Comparison of ENCODE assay signal across 1 cellular context in the genomic region with DNA sequence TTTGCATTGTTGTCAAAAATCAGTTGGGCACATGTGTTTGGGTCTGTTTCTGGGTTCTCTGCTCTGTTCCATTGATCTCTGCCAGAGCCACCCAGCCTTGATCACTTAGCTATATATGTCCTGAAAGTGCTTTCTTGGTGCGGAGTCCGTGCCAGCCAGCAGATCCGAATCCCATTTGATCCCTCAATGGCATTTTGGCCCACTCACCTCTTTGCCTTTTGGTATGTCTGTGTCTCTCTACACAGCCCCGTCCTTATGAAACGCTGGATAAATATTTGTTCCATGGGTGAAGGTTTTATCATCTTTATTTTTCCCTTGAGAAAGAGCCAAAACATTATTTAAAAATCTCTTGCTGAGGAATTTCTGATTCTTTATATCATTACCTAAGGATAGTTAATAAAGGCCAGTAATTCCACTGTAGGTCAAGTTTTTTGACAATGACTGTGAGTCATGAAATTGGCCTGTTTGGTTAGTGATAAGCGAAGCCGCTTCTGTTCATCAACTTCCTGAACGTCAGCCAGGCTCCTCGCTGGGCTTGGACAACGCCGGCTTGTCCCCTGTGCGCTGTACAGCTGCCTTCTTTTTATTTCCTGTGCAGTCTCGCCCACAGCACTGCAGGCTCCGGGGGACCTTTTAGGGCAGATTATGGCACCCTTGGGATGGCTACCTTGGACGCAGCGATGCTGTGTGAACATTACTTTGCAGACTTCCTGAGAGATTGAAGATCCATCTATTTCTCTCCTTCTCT.
TF ChIP-seq lines count a peak whose summit lies in the region.

No MANE protein-coding gene starts in this region.

TF ChIP-seq in HepG2, 621 proteins besides CTCF, POLR2A, EP300 and RAD21 (continued from another document and continues in another):
- TF ChIP-seq ZNF766 (CRISPR knock-in tag; IDR thresholded peaks at IDR 0.05; ENCODE audit: borderline replicate concordance) (no peak), ZNF772 (CRISPR knock-in tag; IDR thresholded peaks at IDR 0.05) (no peak), IKZF1 (IDR thresholded peaks at IDR 0.05) (no peak), ZNF180 (CRISPR knock-in tag; IDR thresholded peaks at IDR 0.05; ENCODE audit: borderline replicate concordance, low read depth) (no peak), MLLT10 (CRISPR knock-in tag; IDR thresholded peaks at IDR 0.05) (no peak), REXO4 (CRISPR knock-in tag; IDR thresholded peaks at IDR 0.05; ENCODE audit: borderline replicate concordance) (no peak), NFKBIZ (CRISPR knock-in tag; IDR thresholded peaks at IDR 0.05) (no peak), IRF2 (CRISPR knock-in tag; IDR thresholded peaks at IDR 0.05) (0 out of 2 replicates have a peak, but pooled peaks have one; percentile 45), PHF8 (CRISPR knock-in tag; IDR thresholded peaks at IDR 0.05) (no peak; the same call in 1 of the 2 replicates), NFE2 (CRISPR knock-in tag; IDR thresholded peaks at IDR 0.05) (no peak), ZNF296 (CRISPR knock-in tag; conservative IDR thresholded peaks at IDR 0.05) (no peak), KDM4B (CRISPR knock-in tag; IDR thresholded peaks at IDR 0.05) (no peak), ZZZ3 (CRISPR knock-in tag; IDR thresholded peaks at IDR 0.05; ENCODE audit: borderline replicate concordance) (no peak), CENPX (CRISPR knock-in tag; IDR thresholded peaks at IDR 0.05) (no peak), HNF4A (CRISPR knock-in tag; IDR thresholded peaks at IDR 0.05) (no peak), ZFAT (CRISPR knock-in tag; conservative IDR thresholded peaks at IDR 0.05) (no peak), ARNTL (CRISPR knock-in tag; IDR thresholded peaks at IDR 0.05) (no peak), ZNF331 (CRISPR knock-in tag; IDR thresholded peaks at IDR 0.05) (peak; percentile 65; the same call in 1 of the 2 replicates), ZSCAN30 (CRISPR knock-in tag; IDR thresholded peaks at IDR 0.05) (no peak), GATAD2A (CRISPR knock-in tag; IDR thresholded peaks at IDR 0.05) (peak; percentile 74), ZFP62 (CRISPR knock-in tag; IDR thresholded peaks at IDR 0.05) (no peak)
- TF ChIP-seq, protein P1, sequence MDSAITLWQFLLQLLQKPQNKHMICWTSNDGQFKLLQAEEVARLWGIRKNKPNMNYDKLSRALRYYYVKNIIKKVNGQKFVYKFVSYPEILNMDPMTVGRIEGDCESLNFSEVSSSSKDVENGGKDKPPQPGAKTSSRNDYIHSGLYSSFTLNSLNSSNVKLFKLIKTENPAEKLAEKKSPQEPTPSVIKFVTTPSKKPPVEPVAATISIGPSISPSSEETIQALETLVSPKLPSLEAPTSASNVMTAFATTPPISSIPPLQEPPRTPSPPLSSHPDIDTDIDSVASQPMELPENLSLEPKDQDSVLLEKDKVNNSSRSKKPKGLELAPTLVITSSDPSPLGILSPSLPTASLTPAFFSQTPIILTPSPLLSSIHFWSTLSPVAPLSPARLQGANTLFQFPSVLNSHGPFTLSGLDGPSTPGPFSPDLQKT (CRISPR knock-in tag; IDR thresholded peaks at IDR 0.05; ENCODE audit: borderline replicate concordance), result no peak
- TF ChIP-seq, protein P2, sequence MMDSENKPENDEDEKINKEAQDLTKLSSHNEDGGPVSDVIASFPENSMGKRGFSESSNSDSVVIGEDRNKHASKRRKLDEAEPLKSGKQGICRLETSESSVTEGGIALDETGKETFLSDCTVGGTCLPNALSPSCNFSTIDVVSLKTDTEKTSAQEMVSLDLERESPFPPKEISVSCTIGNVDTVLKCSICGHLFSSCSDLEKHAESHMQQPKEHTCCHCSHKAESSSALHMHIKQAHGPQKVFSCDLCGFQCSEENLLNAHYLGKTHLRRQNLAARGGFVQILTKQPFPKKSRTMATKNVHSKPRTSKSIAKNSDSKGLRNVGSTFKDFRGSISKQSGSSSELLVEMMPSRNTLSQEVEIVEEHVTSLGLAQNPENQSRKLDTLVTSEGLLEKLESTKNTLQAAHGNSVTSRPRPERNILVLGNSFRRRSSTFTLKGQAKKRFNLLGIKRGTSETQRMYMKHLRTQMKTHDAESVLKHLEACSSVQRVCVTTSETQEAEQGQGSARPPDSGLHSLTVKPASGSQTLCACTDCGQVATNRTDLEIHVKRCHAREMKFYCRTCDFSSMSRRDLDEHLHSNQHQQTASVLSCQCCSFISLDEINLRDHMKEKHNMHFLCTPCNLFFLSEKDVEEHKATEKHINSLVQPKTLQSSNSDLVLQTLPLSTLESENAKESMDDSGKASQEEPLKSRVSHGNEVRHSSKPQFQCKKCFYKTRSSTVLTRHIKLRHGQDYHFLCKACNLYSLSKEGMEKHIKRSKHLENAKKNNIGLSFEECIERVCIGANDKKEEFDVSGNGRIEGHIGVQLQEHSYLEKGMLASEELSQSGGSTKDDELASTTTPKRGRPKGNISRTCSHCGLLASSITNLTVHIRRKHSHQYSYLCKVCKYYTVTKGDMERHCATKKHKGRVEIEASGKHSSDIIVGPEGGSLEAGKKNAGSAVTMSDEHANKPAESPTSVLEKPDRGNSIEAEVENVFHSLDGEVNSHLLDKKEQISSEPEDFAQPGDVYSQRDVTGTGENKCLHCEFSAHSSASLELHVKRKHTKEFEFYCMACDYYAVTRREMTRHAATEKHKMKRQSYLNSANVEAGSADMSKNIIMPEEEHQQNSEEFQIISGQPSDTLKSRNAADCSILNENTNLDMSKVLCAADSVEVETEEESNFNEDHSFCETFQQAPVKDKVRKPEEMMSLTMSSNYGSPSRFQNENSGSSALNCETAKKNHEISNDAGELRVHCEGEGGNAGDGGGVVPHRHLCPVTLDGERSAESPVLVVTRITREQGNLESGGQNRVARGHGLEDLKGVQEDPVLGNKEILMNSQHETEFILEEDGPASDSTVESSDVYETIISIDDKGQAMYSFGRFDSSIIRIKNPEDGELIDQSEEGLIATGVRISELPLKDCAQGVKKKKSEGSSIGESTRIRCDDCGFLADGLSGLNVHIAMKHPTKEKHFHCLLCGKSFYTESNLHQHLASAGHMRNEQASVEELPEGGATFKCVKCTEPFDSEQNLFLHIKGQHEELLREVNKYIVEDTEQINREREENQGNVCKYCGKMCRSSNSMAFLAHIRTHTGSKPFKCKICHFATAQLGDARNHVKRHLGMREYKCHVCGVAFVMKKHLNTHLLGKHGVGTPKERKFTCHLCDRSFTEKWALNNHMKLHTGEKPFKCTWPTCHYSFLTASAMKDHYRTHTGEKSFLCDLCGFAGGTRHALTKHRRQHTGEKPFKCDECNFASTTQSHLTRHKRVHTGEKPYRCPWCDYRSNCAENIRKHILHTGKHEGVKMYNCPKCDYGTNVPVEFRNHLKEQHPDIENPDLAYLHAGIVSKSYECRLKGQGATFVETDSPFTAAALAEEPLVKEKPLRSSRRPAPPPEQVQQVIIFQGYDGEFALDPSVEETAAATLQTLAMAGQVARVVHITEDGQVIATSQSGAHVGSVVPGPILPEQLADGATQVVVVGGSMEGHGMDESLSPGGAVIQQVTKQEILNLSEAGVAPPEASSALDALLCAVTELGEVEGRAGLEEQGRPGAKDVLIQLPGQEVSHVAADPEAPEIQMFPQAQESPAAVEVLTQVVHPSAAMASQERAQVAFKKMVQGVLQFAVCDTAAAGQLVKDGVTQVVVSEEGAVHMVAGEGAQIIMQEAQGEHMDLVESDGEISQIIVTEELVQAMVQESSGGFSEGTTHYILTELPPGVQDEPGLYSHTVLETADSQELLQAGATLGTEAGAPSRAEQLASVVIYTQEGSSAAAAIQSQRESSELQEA (CRISPR knock-in tag; IDR thresholded peaks at IDR 0.05; ENCODE audit: not compliant biosample characterization), result no peak
- TF ChIP-seq, protein P3, sequence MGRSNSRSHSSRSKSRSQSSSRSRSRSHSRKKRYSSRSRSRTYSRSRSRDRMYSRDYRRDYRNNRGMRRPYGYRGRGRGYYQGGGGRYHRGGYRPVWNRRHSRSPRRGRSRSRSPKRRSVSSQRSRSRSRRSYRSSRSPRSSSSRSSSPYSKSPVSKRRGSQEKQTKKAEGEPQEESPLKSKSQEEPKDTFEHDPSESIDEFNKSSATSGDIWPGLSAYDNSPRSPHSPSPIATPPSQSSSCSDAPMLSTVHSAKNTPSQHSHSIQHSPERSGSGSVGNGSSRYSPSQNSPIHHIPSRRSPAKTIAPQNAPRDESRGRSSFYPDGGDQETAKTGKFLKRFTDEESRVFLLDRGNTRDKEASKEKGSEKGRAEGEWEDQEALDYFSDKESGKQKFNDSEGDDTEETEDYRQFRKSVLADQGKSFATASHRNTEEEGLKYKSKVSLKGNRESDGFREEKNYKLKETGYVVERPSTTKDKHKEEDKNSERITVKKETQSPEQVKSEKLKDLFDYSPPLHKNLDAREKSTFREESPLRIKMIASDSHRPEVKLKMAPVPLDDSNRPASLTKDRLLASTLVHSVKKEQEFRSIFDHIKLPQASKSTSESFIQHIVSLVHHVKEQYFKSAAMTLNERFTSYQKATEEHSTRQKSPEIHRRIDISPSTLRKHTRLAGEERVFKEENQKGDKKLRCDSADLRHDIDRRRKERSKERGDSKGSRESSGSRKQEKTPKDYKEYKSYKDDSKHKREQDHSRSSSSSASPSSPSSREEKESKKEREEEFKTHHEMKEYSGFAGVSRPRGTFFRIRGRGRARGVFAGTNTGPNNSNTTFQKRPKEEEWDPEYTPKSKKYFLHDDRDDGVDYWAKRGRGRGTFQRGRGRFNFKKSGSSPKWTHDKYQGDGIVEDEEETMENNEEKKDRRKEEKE (IDR thresholded peaks at IDR 0.05), result no peak
- TF ChIP-seq, protein P4, sequence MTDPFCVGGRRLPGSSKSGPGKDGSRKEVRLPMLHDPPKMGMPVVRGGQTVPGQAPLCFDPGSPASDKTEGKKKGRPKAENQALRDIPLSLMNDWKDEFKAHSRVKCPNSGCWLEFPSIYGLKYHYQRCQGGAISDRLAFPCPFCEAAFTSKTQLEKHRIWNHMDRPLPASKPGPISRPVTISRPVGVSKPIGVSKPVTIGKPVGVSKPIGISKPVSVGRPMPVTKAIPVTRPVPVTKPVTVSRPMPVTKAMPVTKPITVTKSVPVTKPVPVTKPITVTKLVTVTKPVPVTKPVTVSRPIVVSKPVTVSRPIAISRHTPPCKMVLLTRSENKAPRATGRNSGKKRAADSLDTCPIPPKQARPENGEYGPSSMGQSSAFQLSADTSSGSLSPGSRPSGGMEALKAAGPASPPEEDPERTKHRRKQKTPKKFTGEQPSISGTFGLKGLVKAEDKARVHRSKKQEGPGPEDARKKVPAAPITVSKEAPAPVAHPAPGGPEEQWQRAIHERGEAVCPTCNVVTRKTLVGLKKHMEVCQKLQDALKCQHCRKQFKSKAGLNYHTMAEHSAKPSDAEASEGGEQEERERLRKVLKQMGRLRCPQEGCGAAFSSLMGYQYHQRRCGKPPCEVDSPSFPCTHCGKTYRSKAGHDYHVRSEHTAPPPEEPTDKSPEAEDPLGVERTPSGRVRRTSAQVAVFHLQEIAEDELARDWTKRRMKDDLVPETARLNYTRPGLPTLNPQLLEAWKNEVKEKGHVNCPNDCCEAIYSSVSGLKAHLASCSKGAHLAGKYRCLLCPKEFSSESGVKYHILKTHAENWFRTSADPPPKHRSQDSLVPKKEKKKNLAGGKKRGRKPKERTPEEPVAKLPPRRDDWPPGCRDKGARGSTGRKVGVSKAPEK (CRISPR knock-in tag; IDR thresholded peaks at IDR 0.05; ENCODE audit: borderline replicate concordance), result peak; percentile 50; the same call in 1 of the 2 replicates
- TF ChIP-seq, protein P5, sequence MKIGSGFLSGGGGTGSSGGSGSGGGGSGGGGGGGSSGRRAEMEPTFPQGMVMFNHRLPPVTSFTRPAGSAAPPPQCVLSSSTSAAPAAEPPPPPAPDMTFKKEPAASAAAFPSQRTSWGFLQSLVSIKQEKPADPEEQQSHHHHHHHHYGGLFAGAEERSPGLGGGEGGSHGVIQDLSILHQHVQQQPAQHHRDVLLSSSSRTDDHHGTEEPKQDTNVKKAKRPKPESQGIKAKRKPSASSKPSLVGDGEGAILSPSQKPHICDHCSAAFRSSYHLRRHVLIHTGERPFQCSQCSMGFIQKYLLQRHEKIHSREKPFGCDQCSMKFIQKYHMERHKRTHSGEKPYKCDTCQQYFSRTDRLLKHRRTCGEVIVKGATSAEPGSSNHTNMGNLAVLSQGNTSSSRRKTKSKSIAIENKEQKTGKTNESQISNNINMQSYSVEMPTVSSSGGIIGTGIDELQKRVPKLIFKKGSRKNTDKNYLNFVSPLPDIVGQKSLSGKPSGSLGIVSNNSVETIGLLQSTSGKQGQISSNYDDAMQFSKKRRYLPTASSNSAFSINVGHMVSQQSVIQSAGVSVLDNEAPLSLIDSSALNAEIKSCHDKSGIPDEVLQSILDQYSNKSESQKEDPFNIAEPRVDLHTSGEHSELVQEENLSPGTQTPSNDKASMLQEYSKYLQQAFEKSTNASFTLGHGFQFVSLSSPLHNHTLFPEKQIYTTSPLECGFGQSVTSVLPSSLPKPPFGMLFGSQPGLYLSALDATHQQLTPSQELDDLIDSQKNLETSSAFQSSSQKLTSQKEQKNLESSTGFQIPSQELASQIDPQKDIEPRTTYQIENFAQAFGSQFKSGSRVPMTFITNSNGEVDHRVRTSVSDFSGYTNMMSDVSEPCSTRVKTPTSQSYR (CRISPR knock-in tag; IDR thresholded peaks at IDR 0.05; ENCODE audit: borderline replicate concordance), result no peak
- TF ChIP-seq, protein P6, sequence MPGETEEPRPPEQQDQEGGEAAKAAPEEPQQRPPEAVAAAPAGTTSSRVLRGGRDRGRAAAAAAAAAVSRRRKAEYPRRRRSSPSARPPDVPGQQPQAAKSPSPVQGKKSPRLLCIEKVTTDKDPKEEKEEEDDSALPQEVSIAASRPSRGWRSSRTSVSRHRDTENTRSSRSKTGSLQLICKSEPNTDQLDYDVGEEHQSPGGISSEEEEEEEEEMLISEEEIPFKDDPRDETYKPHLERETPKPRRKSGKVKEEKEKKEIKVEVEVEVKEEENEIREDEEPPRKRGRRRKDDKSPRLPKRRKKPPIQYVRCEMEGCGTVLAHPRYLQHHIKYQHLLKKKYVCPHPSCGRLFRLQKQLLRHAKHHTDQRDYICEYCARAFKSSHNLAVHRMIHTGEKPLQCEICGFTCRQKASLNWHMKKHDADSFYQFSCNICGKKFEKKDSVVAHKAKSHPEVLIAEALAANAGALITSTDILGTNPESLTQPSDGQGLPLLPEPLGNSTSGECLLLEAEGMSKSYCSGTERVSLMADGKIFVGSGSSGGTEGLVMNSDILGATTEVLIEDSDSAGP (CRISPR knock-in tag; IDR thresholded peaks at IDR 0.05; ENCODE audit: borderline replicate concordance), result no peak
- TF ChIP-seq, protein P7, sequence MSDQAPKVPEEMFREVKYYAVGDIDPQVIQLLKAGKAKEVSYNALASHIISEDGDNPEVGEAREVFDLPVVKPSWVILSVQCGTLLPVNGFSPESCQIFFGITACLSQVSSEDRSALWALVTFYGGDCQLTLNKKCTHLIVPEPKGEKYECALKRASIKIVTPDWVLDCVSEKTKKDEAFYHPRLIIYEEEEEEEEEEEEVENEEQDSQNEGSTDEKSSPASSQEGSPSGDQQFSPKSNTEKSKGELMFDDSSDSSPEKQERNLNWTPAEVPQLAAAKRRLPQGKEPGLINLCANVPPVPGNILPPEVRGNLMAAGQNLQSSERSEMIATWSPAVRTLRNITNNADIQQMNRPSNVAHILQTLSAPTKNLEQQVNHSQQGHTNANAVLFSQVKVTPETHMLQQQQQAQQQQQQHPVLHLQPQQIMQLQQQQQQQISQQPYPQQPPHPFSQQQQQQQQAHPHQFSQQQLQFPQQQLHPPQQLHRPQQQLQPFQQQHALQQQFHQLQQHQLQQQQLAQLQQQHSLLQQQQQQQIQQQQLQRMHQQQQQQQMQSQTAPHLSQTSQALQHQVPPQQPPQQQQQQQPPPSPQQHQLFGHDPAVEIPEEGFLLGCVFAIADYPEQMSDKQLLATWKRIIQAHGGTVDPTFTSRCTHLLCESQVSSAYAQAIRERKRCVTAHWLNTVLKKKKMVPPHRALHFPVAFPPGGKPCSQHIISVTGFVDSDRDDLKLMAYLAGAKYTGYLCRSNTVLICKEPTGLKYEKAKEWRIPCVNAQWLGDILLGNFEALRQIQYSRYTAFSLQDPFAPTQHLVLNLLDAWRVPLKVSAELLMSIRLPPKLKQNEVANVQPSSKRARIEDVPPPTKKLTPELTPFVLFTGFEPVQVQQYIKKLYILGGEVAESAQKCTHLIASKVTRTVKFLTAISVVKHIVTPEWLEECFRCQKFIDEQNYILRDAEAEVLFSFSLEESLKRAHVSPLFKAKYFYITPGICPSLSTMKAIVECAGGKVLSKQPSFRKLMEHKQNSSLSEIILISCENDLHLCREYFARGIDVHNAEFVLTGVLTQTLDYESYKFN (CRISPR knock-in tag; conservative IDR thresholded peaks at IDR 0.05), result peak; percentile 65
